ENCODE assay signal across 9 cellular contexts in genomic region chr1:66624412-66625060, GRCh38.
DNase-seq lines count a peak whose midpoint lies in the region; ATAC-seq, FAIRE-seq and TF ChIP-seq lines count a peak whose summit lies in the region.
"Had no signal": no experiment of that assay in that cellular context is flagged by ENCODE, and none has a peak within 500 bp of the region (broad histone marks: within the 10 kb centered on the region; RNA-seq: fewer than 3 reads in every experiment).

No MANE protein-coding gene starts in this region.

- H3K9me3 ChIP-seq in astrocyte (ENCODE audit: insufficient read depth, low read depth, low read length) (no peaks in the 10 kb centered on the region), right atrium auricular region (no peaks in the 10 kb centered on the region)

- DNase-seq in AG10803 (ENCODE audit: low read depth) = peak; percentile 72
- DNase-seq in HPDE6-E6E7 (ENCODE audit: extremely low spot score) = peak; percentile 17
- DNase-seq in astrocyte (ENCODE audit: low read depth) = peak; percentile 77
- DNase-seq in iris pigment epithelial cell (ENCODE audit: low read depth) = peak; percentile 89
- no peak for DNase-seq in right atrium auricular region (ENCODE audit: low spot score)
- no peak for DNase-seq in NCI-H2171 (lab: John Stamatoyannopoulos, UW)
- no peak for DNase-seq in endothelial cell (ENCODE audit: low spot score)

- no peak for TF ChIP-seq CTCF in AG10803 (conservative IDR thresholded peaks at IDR 0.05; ENCODE audit: low read length)
- no peak for TF ChIP-seq CTCF in astrocyte (IDR thresholded peaks at IDR 0.05; ENCODE audit: insufficient read depth, low read depth, low read length)
- TF ChIP-seq CTCF in right atrium auricular region (IDR thresholded peaks at IDR 0.05) = no peak
- TF ChIP-seq CTCF in endothelial cell (IDR thresholded peaks at IDR 0.05; ENCODE audit: unreplicated experiment) = no peak

- no peaks in the 10 kb centered on the region for H3K27me3 ChIP-seq in astrocyte (ENCODE audit: insufficient read depth, low read length)
- no peaks in the 10 kb centered on the region for H3K27me3 ChIP-seq in right atrium auricular region

- FAIRE-seq in astrocyte (lab: Jason Lieb, UNC) = peak; percentile 88
- FAIRE-seq: D721Med had no signal

- H3K9me3 Mint-ChIP-seq in astrocyte (ENCODE audit: unreplicated experiment) = no peaks in the 10 kb centered on the region
- no peaks in the 10 kb centered on the region for H3K9me3 Mint-ChIP-seq in endothelial cell (ENCODE audit: unreplicated experiment)

- no peak overlapping the region for H2AFZ ChIP-seq in astrocyte (ENCODE audit: low read depth, low read length)

- peak overlapping the region; percentile 59 for H3K4me2 ChIP-seq in astrocyte (ENCODE audit: low read length)

- H3K9ac ChIP-seq in astrocyte (ENCODE audit: low read length) = peak overlapping the region; percentile 37

- H3K27ac Mint-ChIP-seq in astrocyte (ENCODE audit: unreplicated experiment) (peak overlapping the region; percentile 34), endothelial cell (ENCODE audit: unreplicated experiment) (no peak overlapping the region)

- no peaks in the 10 kb centered on the region for H3K36me3 ChIP-seq in astrocyte (ENCODE audit: insufficient read depth, low read length)
- H3K36me3 ChIP-seq in right atrium auricular region = no peaks in the 10 kb centered on the region

- H3K4me1 ChIP-seq in astrocyte (ENCODE audit: insufficient read depth, low read length) (peaks cover 20% of the 10 kb centered on the region), right atrium auricular region (no peaks in the 10 kb centered on the region)

- no peak for ATAC-seq in GM21717 (IDR thresholded peaks at IDR 0.05; ENCODE audit: unreplicated experiment)

- H3K27ac ChIP-seq in astrocyte (ENCODE audit: low read depth, low read length) (peak overlapping the region; percentile 77), right atrium auricular region (peak overlapping the region in 1 of 2 donors; percentile 27)

- no peaks in the 10 kb centered on the region for H3K27me3 Mint-ChIP-seq in astrocyte (ENCODE audit: low read depth, unreplicated experiment)
- no peaks in the 10 kb centered on the region for H3K27me3 Mint-ChIP-seq in endothelial cell (ENCODE audit: unreplicated experiment)

- H3K79me2 ChIP-seq in astrocyte (ENCODE audit: insufficient read depth, low read length) = no peaks in the 10 kb centered on the region

- H3K4me3 Mint-ChIP-seq in astrocyte (ENCODE audit: unreplicated experiment) = no peak overlapping the region
- H3K4me3 Mint-ChIP-seq in endothelial cell (ENCODE audit: unreplicated experiment) = no peak overlapping the region

- H4K20me1 ChIP-seq in astrocyte (ENCODE audit: insufficient read depth, low read length) = no peaks in the 10 kb centered on the region

- H3K4me3 ChIP-seq in AG10803 (ENCODE audit: low read length) (no peak overlapping the region), astrocyte (ENCODE audit: insufficient read depth, low read depth, low read length) (no peak overlapping the region), right atrium auricular region (no peak overlapping the region)

- H3K36me3 Mint-ChIP-seq in astrocyte (ENCODE audit: low read depth, unreplicated experiment) (no peaks in the 10 kb centered on the region), endothelial cell (ENCODE audit: low read depth, unreplicated experiment) (no peaks in the 10 kb centered on the region)

- H3K4me1 Mint-ChIP-seq in astrocyte (ENCODE audit: low read depth, unreplicated experiment) = peaks cover 21% of the 10 kb centered on the region
- H3K4me1 Mint-ChIP-seq in endothelial cell (ENCODE audit: unreplicated experiment) = no peaks in the 10 kb centered on the region

Comparison
In these comparisons a context has a peak if more than half of its experiments do, and no peak if none do; other contexts are left out.
1. DNase-seq: peak in AG10803 (single experiment), HPDE6-E6E7 (single experiment), astrocyte (single experiment) and iris pigment epithelial cell (single experiment); none in right atrium auricular region (single experiment), NCI-H2171 (single experiment) and endothelial cell (single experiment).